23 cellular contexts compared by ENCODE assay signal in genomic region chr4:77188498-77189187, GRCh38. TPM values are rescaled to one million over a fixed set of nuclear protein-coding genes. Genes with fewer than 3 reads are reported as not detected.
DNase-seq lines count a peak whose midpoint lies in the region; TF ChIP-seq lines count a peak whose summit lies in the region.
"Had no signal": no experiment of that assay in that cellular context is flagged by ENCODE, and none has a peak within 500 bp of the region (broad histone marks: within the 10 kb centered on the region; RNA-seq: fewer than 3 reads in every experiment).

No MANE protein-coding gene starts in this region.

- H3K9me3 Mint-ChIP-seq in neural crest cell: peaks cover 4% of the 10 kb centered on the region
- H3K9me3 Mint-ChIP-seq: CD4-positive, CD25-positive, alpha-beta regulatory T cell; IgD-negative memory B cell had no signal

- DNase-seq in NCI-H69 (lab: John Stamatoyannopoulos, UW): peak; percentile 57
- peak; percentile 89 to 96 for DNase-seq in cerebellar nuclear complex (lab: John Stamatoyannopoulos, UW)
- DNase-seq in neural crest cell (ENCODE audit: low read depth, low spot score): no peak
- peak; percentile 58 for DNase-seq in superior temporal gyrus (ENCODE audit: extremely low spot score)
- DNase-seq in SKM-1 (lab: John Stamatoyannopoulos, UW; ENCODE audit: unreplicated experiment): no peak
- DNase-seq in BE2C: no peak
- no peak for DNase-seq in SIG-M5 (lab: John Stamatoyannopoulos, UW)
- DNase-seq in NCI-H345 (lab: John Stamatoyannopoulos, UW): no peak
- DNase-seq: AML-193; CD4-positive, CD25-positive, alpha-beta regulatory T cell; COR-L47; DMS 273 treated with DMSO at 0.1 percent for 48 hours; GF-D8; GM23248; HCEC 1CT; Kasumi-1; MG63; NCI-H1092; NCI-H1436 treated with DMSO at 0.1 percent for 48 hours; NCI-H2081 treated with DMSO at 0.1 percent for 48 hours; NCI-H748 treated with DMSO at 0.1 percent for 48 hours; SHP77 had no signal

- no peaks in the 10 kb centered on the region for H3K36me3 ChIP-seq in BE2C
- H3K36me3 ChIP-seq: MG63 had no signal

- H3K36me3 Mint-ChIP-seq in neural crest cell (ENCODE audit: low read depth): no peaks in the 10 kb centered on the region
- H3K36me3 Mint-ChIP-seq: CD4-positive, CD25-positive, alpha-beta regulatory T cell had no signal

- H3K4me1 ChIP-seq in BE2C: no peaks in the 10 kb centered on the region

- no peaks in the 10 kb centered on the region for H3K9me3 ChIP-seq in BE2C
- H3K9me3 ChIP-seq: MG63 had no signal

- no peak overlapping the region for H3K4me3 ChIP-seq in BE2C (ENCODE audit: low read depth, low read length)
- H3K4me3 ChIP-seq: GM23248, MG63 had no signal

- H3K27me3 ChIP-seq in BE2C: peaks cover 3% of the 10 kb centered on the region; the same call in 1 of the 2 replicates
- H3K27me3 ChIP-seq: MG63 had no signal

- H3K27ac Mint-ChIP-seq in neural crest cell (ENCODE audit: unreplicated experiment): peak overlapping the region; percentile 72
- H3K27ac Mint-ChIP-seq: CD4-positive, CD25-positive, alpha-beta regulatory T cell; IgD-negative memory B cell had no signal

- H3K27me3 Mint-ChIP-seq in neural crest cell (ENCODE audit: low read depth): peaks cover 8% of the 10 kb centered on the region
- H3K27me3 Mint-ChIP-seq: IgD-negative memory B cell had no signal

- no peak for TF ChIP-seq CTCF in neural crest cell (conservative IDR thresholded peaks at IDR 0.05)
- TF ChIP-seq CTCF in BE2C (IDR thresholded peaks at IDR 0.05; ENCODE audit: low read depth, low read length): no peak

- no peak overlapping the region for H3K4me3 Mint-ChIP-seq in neural crest cell
- H3K4me3 Mint-ChIP-seq: CD4-positive, CD25-positive, alpha-beta regulatory T cell; IgD-negative memory B cell had no signal

- H3K4me1 Mint-ChIP-seq in neural crest cell: peaks cover 8% of the 10 kb centered on the region

RNA-seq across cellular contexts. Expression of gene CCNG2, which starts 31.6 kb away (rescaled TPM):
- total RNA-seq in neural crest cell: 57.2 and 58.8 TPM in 2 replicates
- 1.4 TPM for polyA plus RNA-seq in BE2C (2012; ENCODE audit: insufficient read depth, insufficient read length, low read depth)

Comparison
In these comparisons a context has a peak if more than half of its experiments do, and no peak if none do; other contexts are left out.
1. DNase-seq: peak in NCI-H69 (single experiment), cerebellar nuclear complex (2 of 2) and superior temporal gyrus (single experiment); none in neural crest cell (single experiment), SKM-1 (single experiment), BE2C (single experiment), SIG-M5 (single experiment) and NCI-H345 (single experiment).